14 cellular contexts compared by ENCODE assay signal in genomic region chrX:8787119-8787518, GRCh38. TPM values are rescaled to one million over a fixed set of nuclear protein-coding genes. Genes with fewer than 3 reads are reported as not detected.
"Had no signal": no experiment of that assay in that cellular context is flagged by ENCODE, and none has a peak within 500 bp of the region (broad histone marks: within the 10 kb centered on the region; RNA-seq: fewer than 3 reads in every experiment).

No MANE protein-coding gene starts in this region.

RNA-seq across cellular contexts. Expression of gene FAM9A, which starts 14.1 kb away (rescaled TPM):
- total RNA-seq: stomach, subcutaneous adipose tissue, suprapubic skin, temporal lobe, thoracic aorta, thyroid gland, tibial nerve, transverse colon, upper lobe of left lung, upper lobe of right lung, ureter, urinary bladder, uterus, vagina had no signal
